ENCODE assay signal across 29 cellular contexts in genomic region chr7:37079420-37079819, GRCh38.
"Had no signal": no experiment of that assay in that cellular context is flagged by ENCODE, and none has a peak within 500 bp of the region (broad histone marks: within the 10 kb centered on the region; RNA-seq: fewer than 3 reads in every experiment).

No MANE protein-coding gene starts in this region.

- H3K27ac ChIP-seq: dorsolateral prefrontal cortex, epithelial cell of prostate, foreskin keratinocyte, gastroesophageal sphincter, heart left ventricle, hepatocyte, neural progenitor cell, parathyroid adenoma, prostate gland, right atrium auricular region, sigmoid colon, thoracic aorta, tibial nerve, upper lobe of left lung, uterus had no signal

- H3K4me1 ChIP-seq: foreskin keratinocyte, neural progenitor cell, parathyroid adenoma, prostate gland, uterus had no signal

- H3K36me3 ChIP-seq: gastroesophageal sphincter, neural progenitor cell, prostate gland, right atrium auricular region, sigmoid colon, thoracic aorta, upper lobe of left lung, uterus had no signal

- H3K4me3 Mint-ChIP-seq: endodermal cell; naive thymus-derived CD4-positive, alpha-beta T cell; nephron; neural progenitor cell; stimulated activated memory B cell treated with anti-CD40 and anti-IgM and Interleukin-4, amounts not matched to agents 10 μg/mL and 1 μg/mL and 100 μg/mL, for 72 hours; stimulated activated naive CD8-positive, alpha-beta T cell treated with anti-CD3 and anti-CD28 coated beads, Interleukin-15, Interleukin-2, amounts not matched to agents 100 ng/mL and 50 ng/mL, for 24 hours had no signal

- H3K4me1 Mint-ChIP-seq: endodermal cell had no signal

- FAIRE-seq: islet of Langerhans had no signal

- H3K4me3 ChIP-seq: dorsolateral prefrontal cortex, gastroesophageal sphincter, heart left ventricle, hepatocyte, neural progenitor cell, prostate gland, right atrium auricular region, sigmoid colon, thoracic aorta, tibial nerve, upper lobe of left lung, uterus had no signal

- H3K36me3 Mint-ChIP-seq: neural progenitor cell had no signal

- H3K27me3 ChIP-seq: dorsolateral prefrontal cortex, gastroesophageal sphincter, heart left ventricle, hepatocyte, neural progenitor cell, right atrium auricular region, sigmoid colon, tibial nerve, upper lobe of left lung, uterus had no signal

- H3K9me3 Mint-ChIP-seq: endodermal cell; nephron; neural progenitor cell; stimulated activated memory B cell treated with anti-CD40 and anti-IgM and Interleukin-4, amounts not matched to agents 10 μg/mL and 1 μg/mL and 100 μg/mL, for 72 hours; stimulated activated naive CD8-positive, alpha-beta T cell treated with anti-CD3 and anti-CD28 coated beads, Interleukin-15, Interleukin-2, amounts not matched to agents 100 ng/mL and 50 ng/mL, for 24 hours had no signal

- H3K27me3 Mint-ChIP-seq: naive thymus-derived CD4-positive, alpha-beta T cell; stimulated activated memory B cell treated with anti-CD40 and anti-IgM and Interleukin-4, amounts not matched to agents 10 μg/mL and 1 μg/mL and 100 μg/mL, for 72 hours; stimulated activated naive CD8-positive, alpha-beta T cell treated with anti-CD3 and anti-CD28 coated beads, Interleukin-15, Interleukin-2, amounts not matched to agents 100 ng/mL and 50 ng/mL, for 24 hours had no signal

- H3K9me3 ChIP-seq: gastroesophageal sphincter, heart left ventricle, prostate gland, right atrium auricular region, sigmoid colon, thoracic aorta, tibial nerve, upper lobe of left lung, uterus had no signal

- ATAC-seq: esophagus mucosa; foreskin keratinocyte; gastroesophageal sphincter; heart left ventricle; naive thymus-derived CD4-positive, alpha-beta T cell; stimulated activated memory B cell treated with anti-CD40 and anti-IgM and Interleukin-4, amounts not matched to agents 10 μg/mL and 1 μg/mL and 100 μg/mL, for 72 hours had no signal

- DNase-seq: cerebellar nuclear complex; dorsolateral prefrontal cortex; effector CD4-positive, alpha-beta T cell; endodermal cell; foreskin keratinocyte; heart left ventricle; mammary epithelial cell; mesendoderm; midbrain; naive thymus-derived CD4-positive, alpha-beta T cell; sigmoid colon; stimulated activated CD4-positive, alpha-beta T cell treated with anti-CD3 and anti-CD28 coated beads, Interleukin-2, amount 100 ng/mL, for 24 hours; stimulated activated CD4-positive, alpha-beta T cell treated with anti-CD3 and anti-CD28 coated beads, Interleukin-4, amount 100 ng/mL, for 24 hours; upper lobe of left lung; uterus had no signal

- H3K27ac Mint-ChIP-seq: endodermal cell; nephron; neural progenitor cell; stimulated activated memory B cell treated with anti-CD40 and anti-IgM and Interleukin-4, amounts not matched to agents 10 μg/mL and 1 μg/mL and 100 μg/mL, for 72 hours had no signal
